ENCODE assay signal across 18 cellular contexts in the genomic region with DNA sequence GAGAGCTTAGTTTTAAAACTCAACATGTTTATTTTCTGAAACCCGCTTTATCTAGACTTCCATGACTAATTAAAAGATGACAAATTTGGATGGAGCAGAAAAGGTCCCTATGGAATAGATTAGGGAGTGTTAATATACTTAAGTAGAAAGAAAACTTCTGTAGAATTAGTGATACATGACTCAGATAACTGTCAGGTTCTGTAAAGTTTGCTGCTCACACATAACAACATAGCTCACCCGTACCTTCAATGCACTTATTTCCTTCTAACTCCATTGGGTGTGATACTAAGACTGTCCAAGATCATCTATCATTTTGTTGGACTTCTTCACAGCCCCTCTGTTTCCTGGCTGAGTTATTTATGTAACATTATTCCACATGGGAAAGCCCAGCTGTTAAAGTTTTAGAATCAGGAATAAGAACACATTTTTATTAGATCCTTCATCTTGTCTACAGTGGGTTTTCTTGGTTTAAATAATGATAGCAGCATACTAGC. TPM values are rescaled to one million over a fixed set of nuclear protein-coding genes. Genes with fewer than 3 reads are reported as not detected.
DNase-seq lines count a peak whose midpoint lies in the region; ATAC-seq, FAIRE-seq and TF ChIP-seq lines count a peak whose summit lies in the region.
"Had no signal": no experiment of that assay in that cellular context is flagged by ENCODE, and none has a peak within 500 bp of the region (broad histone marks: within the 10 kb centered on the region; RNA-seq: fewer than 3 reads in every experiment).

No MANE protein-coding gene starts in this region.

- H3K27me3 Mint-ChIP-seq in astrocyte (ENCODE audit: low read depth, unreplicated experiment) = no peaks in the 10 kb centered on the region
- H3K27me3 Mint-ChIP-seq: CD4-positive, alpha-beta memory T cell had no signal

- no peaks in the 10 kb centered on the region for H3K9me3 Mint-ChIP-seq in astrocyte (ENCODE audit: unreplicated experiment)
- H3K9me3 Mint-ChIP-seq: CD4-positive, alpha-beta memory T cell; GM23338; H9 had no signal

- no peaks in the 10 kb centered on the region for H3K27me3 ChIP-seq in PC-3 (ENCODE audit: low read length)
- no peaks in the 10 kb centered on the region for H3K27me3 ChIP-seq in astrocyte (ENCODE audit: insufficient read depth, low read length)
- no peaks in the 10 kb centered on the region for H3K27me3 ChIP-seq in HAP-1 (ENCODE audit: low read depth)
- H3K27me3 ChIP-seq: BE2C had no signal

- H3K4me2 ChIP-seq in PC-3 (ENCODE audit: low read length) (no peak overlapping the region), astrocyte (ENCODE audit: low read length) (no peak overlapping the region)
- H3K4me2 ChIP-seq: A549, GM23338 had no signal

- intact Hi-C loops in PC-3 (cut with micrococcal nuclease) = no loop called here

- H3K9ac ChIP-seq in PC-3 (ENCODE audit: low read length) (no peak overlapping the region), astrocyte (ENCODE audit: low read length) (no peak overlapping the region)

- no peaks in the 10 kb centered on the region for H4K20me1 ChIP-seq in PC-3 (ENCODE audit: low read length)
- H4K20me1 ChIP-seq in astrocyte (ENCODE audit: insufficient read depth, low read length) = peaks cover 11% of the 10 kb centered on the region

- H3K4me3 Mint-ChIP-seq in astrocyte (ENCODE audit: unreplicated experiment) = no peak overlapping the region
- H3K4me3 Mint-ChIP-seq: CD4-positive, alpha-beta memory T cell; GM23338; H9 had no signal

- H3K4me3 ChIP-seq in PC-3 (ENCODE audit: low read length) (no peak overlapping the region), astrocyte (ENCODE audit: insufficient read depth, low read depth, low read length) (no peak overlapping the region), HAP-1 (no peak overlapping the region)
- H3K4me3 ChIP-seq: A549, GM23338 had no signal

- H2AFZ ChIP-seq in PC-3 (ENCODE audit: low read length) (no peak overlapping the region), astrocyte (ENCODE audit: low read depth, low read length) (no peak overlapping the region)
- H2AFZ ChIP-seq: GM23338 had no signal

- ATAC-seq in PC-3 = peak; percentile 22; the same call in 1 of the 2 replicates
- ATAC-seq in GM21423 (IDR thresholded peaks at IDR 0.05; ENCODE audit: unreplicated experiment) = no peak
- ATAC-seq: GM23338 had no signal

- H3F3A ChIP-seq in PC-3 (ENCODE audit: low read length, unreplicated experiment) = no peaks in the 10 kb centered on the region

- in situ Hi-C loops in HAP-1 (cut with MboI; ENCODE audit: low sequenced_read_pairs) = no loop called here

- H3K79me2 ChIP-seq in PC-3 (ENCODE audit: low read length) (no peaks in the 10 kb centered on the region), astrocyte (ENCODE audit: insufficient read depth, low read length) (no peaks in the 10 kb centered on the region)

- H3K36me3 ChIP-seq in PC-3 (ENCODE audit: low read depth, low read length) (peaks cover 13% of the 10 kb centered on the region), astrocyte (ENCODE audit: insufficient read depth, low read length) (peaks cover 18% of the 10 kb centered on the region), HAP-1 (replicated peaks) (peaks cover 14% of the 10 kb centered on the region)

- H3K9me3 ChIP-seq in PC-3 (ENCODE audit: low read length) (no peaks in the 10 kb centered on the region), astrocyte (ENCODE audit: insufficient read depth, low read depth, low read length) (no peaks in the 10 kb centered on the region), HAP-1 (no peaks in the 10 kb centered on the region)
- H3K9me3 ChIP-seq: A549, BE2C had no signal

- CTCF ChIA-PET in PC-3 (lab: Charles Lee) = no interaction called here

- H3K36me3 Mint-ChIP-seq in astrocyte (ENCODE audit: low read depth, unreplicated experiment) = peaks cover 3% of the 10 kb centered on the region

- BruUV-seq in PC-3 (replicated peaks; lab: Mats Ljungman, UMichigan) = no TSS peak

- peaks cover 21% of the 10 kb centered on the region for H3K4me1 Mint-ChIP-seq in astrocyte (ENCODE audit: low read depth, unreplicated experiment)
- H3K4me1 Mint-ChIP-seq: H9 had no signal

- H3K4me1 ChIP-seq in PC-3 (ENCODE audit: insufficient read depth, low read length) (no peaks in the 10 kb centered on the region), astrocyte (ENCODE audit: insufficient read depth, low read length) (no peaks in the 10 kb centered on the region), HAP-1 (no peaks in the 10 kb centered on the region)
- H3K4me1 ChIP-seq: A549 had no signal

- no peak overlapping the region for H3K27ac ChIP-seq in PC-3 (ENCODE audit: low read length)
- H3K27ac ChIP-seq in astrocyte (ENCODE audit: low read depth, low read length) = no peak overlapping the region
- H3K27ac ChIP-seq: A549, C4-2B had no signal

- H3K9me2 ChIP-seq in PC-3 (replicated peaks; ENCODE audit: low read length) = no peaks in the 10 kb centered on the region

- POLR2A ChIA-PET in PC-3 (lab: Charles Lee; ENCODE audit: unreplicated experiment) = no interaction called here

- H3K27ac Mint-ChIP-seq in astrocyte (ENCODE audit: unreplicated experiment) = no peak overlapping the region
- H3K27ac Mint-ChIP-seq: GM23338 had no signal

- DNase-seq in PC-3 (no peak), astrocyte (ENCODE audit: low read depth) (peak; percentile 45), left kidney (ENCODE audit: low read depth, low spot score) (peak; percentile 26), HAP-1 (ENCODE audit: low spot score in 2 of 2) (no peak), GM20000 (ENCODE audit: low spot score) (no peak)
- DNase-seq: BE2C; CD4-positive, alpha-beta memory T cell; DMS153; DMS79 treated with DMSO at 0.1 percent for 48 hours; GF-D8; H9 had no signal

- TF ChIP-seq CTCF in PC-3 (conservative IDR thresholded peaks at IDR 0.05; ENCODE audit: low read depth, low read length) (no peak), astrocyte (IDR thresholded peaks at IDR 0.05; ENCODE audit: insufficient read depth, low read depth, low read length) (no peak), GM20000 (IDR thresholded peaks at IDR 0.05; ENCODE audit: extremely low read depth, missing control alignments) (no peak)

- no peak for FAIRE-seq in astrocyte (lab: Jason Lieb, UNC)
- FAIRE-seq: A549, D721Med, HepG2, HTR-8/SVneo had no signal

RNA-seq across cellular contexts. Expression of gene TMEM167A, which starts 27.8 kb away (rescaled TPM):
- total RNA-seq in PC-3 (2014; rRNA removed) = 25.1 and 35.7 TPM in 2 replicates
- total RNA-seq in astrocyte = 160 and 163 TPM in 2 replicates

RNA-seq across cellular contexts. Expression of gene XRCC4, which starts 27.9 kb away (rescaled TPM):
- 11.5 and 13.8 TPM in 2 replicates for total RNA-seq in PC-3 (2014; rRNA removed)
- 15.5 and 17.3 TPM in 2 replicates for total RNA-seq in astrocyte

Comparison
In these comparisons a context has a peak if more than half of its experiments do, and no peak if none do; other contexts are left out.
1. DNase-seq: peak in astrocyte (single experiment) and left kidney (single experiment); none in PC-3 (single experiment), HAP-1 (0 of 2) and GM20000 (single experiment).